12 cellular contexts compared by ENCODE assay signal in genomic region chr6:130997061-130997753, GRCh38.
DNase-seq lines count a peak whose midpoint lies in the region; ATAC-seq, FAIRE-seq and TF ChIP-seq lines count a peak whose summit lies in the region.
"Had no signal": no experiment of that assay in that cellular context is flagged by ENCODE, and none has a peak within 500 bp of the region (broad histone marks: within the 10 kb centered on the region; RNA-seq: fewer than 3 reads in every experiment).

No MANE protein-coding gene starts in this region.

- peak; percentile 96 for FAIRE-seq in D721Med (lab: Jason Lieb, UNC)
- FAIRE-seq in endometrium (lab: Jason Lieb, UNC), result peak; percentile 41

- H3K4me1 ChIP-seq in neural progenitor cell (peaks cover 26% of the 10 kb centered on the region), Karpas-422 (ENCODE audit: low read length) (no peaks in the 10 kb centered on the region)

- H3K27ac ChIP-seq in neural progenitor cell (no peak overlapping the region), Karpas-422 (ENCODE audit: low read length) (no peak overlapping the region)

- no peak for ATAC-seq in HG02642 (IDR thresholded peaks at IDR 0.05; ENCODE audit: poor library complexity, unreplicated experiment)
- ATAC-seq: activated naive CD4-positive, alpha-beta T cell treated with anti-CD3 and anti-CD28 coated beads, Interleukin-2, amount 50 U/mL, for 72 hours had no signal

- no peak overlapping the region for H3K9ac ChIP-seq in neural progenitor cell
- no peak overlapping the region for H3K9ac ChIP-seq in Karpas-422 (ENCODE audit: low read length)

- H3K4me3 ChIP-seq in neural progenitor cell, result no peak overlapping the region
- no peak overlapping the region for H3K4me3 ChIP-seq in Karpas-422 (ENCODE audit: low read length)

- H3K36me3 ChIP-seq in neural progenitor cell, result no peaks in the 10 kb centered on the region
- no peaks in the 10 kb centered on the region for H3K36me3 ChIP-seq in Karpas-422 (ENCODE audit: insufficient read depth, low read length)

- no peaks in the 10 kb centered on the region for H3K9me3 ChIP-seq in neural progenitor cell (ENCODE audit: low read depth)
- H3K9me3 ChIP-seq in Karpas-422 (ENCODE audit: low read length), result no peaks in the 10 kb centered on the region

- TF ChIP-seq CTCF in D721Med (IDR thresholded peaks at IDR 0.05; ENCODE audit: insufficient read depth, missing control alignments) (no peak), neural progenitor cell (IDR thresholded peaks at IDR 0.05) (no peak)

- H3K79me2 ChIP-seq in neural progenitor cell (ENCODE audit: low read depth) (peaks cover 54% of the 10 kb centered on the region), Karpas-422 (ENCODE audit: low read length) (no peaks in the 10 kb centered on the region)

- H3K27me3 Mint-ChIP-seq in neural progenitor cell (ENCODE audit: insufficient read depth, low read depth), result peaks cover 4% of the 10 kb centered on the region

- peaks cover 12% of the 10 kb centered on the region for H3K4me1 Mint-ChIP-seq in neural progenitor cell

- peak overlapping the region; percentile 16 for H3K4me3 Mint-ChIP-seq in neural progenitor cell

- no peaks in the 10 kb centered on the region for H3F3A ChIP-seq in neural progenitor cell (ENCODE audit: low read depth)

- H3K4me2 ChIP-seq in neural progenitor cell, result peak overlapping the region; percentile 52
- H3K4me2 ChIP-seq in Karpas-422 (ENCODE audit: low read depth, low read length, poor library complexity, severe bottlenecking), result no peak overlapping the region

- no peak overlapping the region for H2AFZ ChIP-seq in neural progenitor cell (replicated peaks)
- H2AFZ ChIP-seq in Karpas-422 (ENCODE audit: low read length), result no peak overlapping the region

- H4K20me1 ChIP-seq in neural progenitor cell (ENCODE audit: low read depth) (peaks cover 25% of the 10 kb centered on the region), Karpas-422 (ENCODE audit: insufficient read depth, low read depth, low read length) (no peaks in the 10 kb centered on the region)

- H3K36me3 Mint-ChIP-seq in neural progenitor cell, result peaks cover 7% of the 10 kb centered on the region

- peaks cover 12% of the 10 kb centered on the region for H3K9me3 Mint-ChIP-seq in neural progenitor cell

- H3K27ac Mint-ChIP-seq in neural progenitor cell, result peak overlapping the region; percentile 27
- H3K27ac Mint-ChIP-seq: activated naive CD4-positive, alpha-beta T cell treated with anti-CD3 and anti-CD28 coated beads, Interleukin-2, amount 50 U/mL, for 72 hours had no signal

- no peaks in the 10 kb centered on the region for H3K9me2 ChIP-seq in Karpas-422 (replicated peaks; ENCODE audit: insufficient read depth, low read length)

- no peaks in the 10 kb centered on the region for H3K27me3 ChIP-seq in neural progenitor cell
- H3K27me3 ChIP-seq in Karpas-422 (ENCODE audit: low read length), result no peaks in the 10 kb centered on the region

- DNase-seq in D721Med (ENCODE audit: insufficient read length, low spot score), result no peak
- DNase-seq in NCI-H82 (lab: John Stamatoyannopoulos, UW), result peak; percentile 63
- DNase-seq in neural progenitor cell (ENCODE audit: low spot score), result peak; percentile 55
- no peak for DNase-seq in Karpas-422
- DNase-seq in NCI-H345 treated with DMSO at 0.1 percent for 48 hours (lab: John Stamatoyannopoulos, UW; ENCODE audit: unreplicated experiment), result no peak
- DNase-seq in stimulated activated CD4-positive, alpha-beta T cell treated with anti-CD3 and anti-CD28 coated beads, Interleukin-2, amount 100 ng/mL, for 24 hours, result no peak
- DNase-seq: KG1, NCI-H2171, Right ventricle myocardium superior had no signal

Comparison
In these comparisons a context has a peak if more than half of its experiments do, and no peak if none do; other contexts are left out.
1. DNase-seq: peak in NCI-H82 (single experiment) and neural progenitor cell (single experiment); none in D721Med (single experiment), Karpas-422 (single experiment), NCI-H345 treated with DMSO at 0.1 percent for 48 hours (single experiment) and stimulated activated CD4-positive, alpha-beta T cell treated with anti-CD3 and anti-CD28 coated beads, Interleukin-2, amount 100 ng/mL, for 24 hours (0 of 2).